1 cellular context compared by ENCODE assay signal in the genomic region with DNA sequence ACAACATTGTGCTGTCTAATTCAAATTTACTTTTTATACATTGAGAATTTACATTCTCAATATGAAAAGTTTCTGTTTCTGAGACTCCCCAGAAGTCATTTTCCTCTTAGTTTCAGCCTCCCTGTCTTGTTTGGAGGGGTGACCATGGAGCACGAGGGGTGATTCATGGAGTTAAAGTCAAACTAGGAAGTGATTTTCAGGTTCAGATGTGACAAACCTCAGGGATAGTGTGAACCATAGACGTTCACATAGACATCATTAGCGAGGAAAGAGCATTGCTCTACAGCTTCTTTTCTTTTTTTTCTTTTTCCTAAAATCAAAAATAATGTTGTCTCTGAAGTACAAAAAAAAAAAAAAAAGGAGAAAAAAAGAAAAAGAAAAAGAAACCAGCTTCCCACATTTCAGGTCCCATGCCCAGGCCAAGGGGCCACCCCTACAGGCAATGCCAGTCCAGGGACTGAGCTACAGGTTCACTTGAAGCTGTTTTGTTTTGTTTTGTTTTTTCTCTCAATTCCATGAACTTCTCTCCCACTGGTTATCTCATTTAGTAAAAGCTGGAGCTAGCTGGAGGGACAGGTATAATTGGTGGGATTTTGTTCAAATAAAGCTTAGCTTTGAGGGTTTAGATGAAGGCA.
TF ChIP-seq lines count a peak whose summit lies in the region.

No MANE protein-coding gene starts in this region.

TF ChIP-seq in GM23338, 12 proteins besides CTCF, POLR2A, EP300 and RAD21:
- TF ChIP-seq STAT1 (IDR thresholded peaks at IDR 0.05; ENCODE audit: unreplicated experiment) (no peak), EZH2 (IDR thresholded peaks at IDR 0.05; ENCODE audit: low read depth, unreplicated experiment) (no peak)
- TF ChIP-seq, protein P1, sequence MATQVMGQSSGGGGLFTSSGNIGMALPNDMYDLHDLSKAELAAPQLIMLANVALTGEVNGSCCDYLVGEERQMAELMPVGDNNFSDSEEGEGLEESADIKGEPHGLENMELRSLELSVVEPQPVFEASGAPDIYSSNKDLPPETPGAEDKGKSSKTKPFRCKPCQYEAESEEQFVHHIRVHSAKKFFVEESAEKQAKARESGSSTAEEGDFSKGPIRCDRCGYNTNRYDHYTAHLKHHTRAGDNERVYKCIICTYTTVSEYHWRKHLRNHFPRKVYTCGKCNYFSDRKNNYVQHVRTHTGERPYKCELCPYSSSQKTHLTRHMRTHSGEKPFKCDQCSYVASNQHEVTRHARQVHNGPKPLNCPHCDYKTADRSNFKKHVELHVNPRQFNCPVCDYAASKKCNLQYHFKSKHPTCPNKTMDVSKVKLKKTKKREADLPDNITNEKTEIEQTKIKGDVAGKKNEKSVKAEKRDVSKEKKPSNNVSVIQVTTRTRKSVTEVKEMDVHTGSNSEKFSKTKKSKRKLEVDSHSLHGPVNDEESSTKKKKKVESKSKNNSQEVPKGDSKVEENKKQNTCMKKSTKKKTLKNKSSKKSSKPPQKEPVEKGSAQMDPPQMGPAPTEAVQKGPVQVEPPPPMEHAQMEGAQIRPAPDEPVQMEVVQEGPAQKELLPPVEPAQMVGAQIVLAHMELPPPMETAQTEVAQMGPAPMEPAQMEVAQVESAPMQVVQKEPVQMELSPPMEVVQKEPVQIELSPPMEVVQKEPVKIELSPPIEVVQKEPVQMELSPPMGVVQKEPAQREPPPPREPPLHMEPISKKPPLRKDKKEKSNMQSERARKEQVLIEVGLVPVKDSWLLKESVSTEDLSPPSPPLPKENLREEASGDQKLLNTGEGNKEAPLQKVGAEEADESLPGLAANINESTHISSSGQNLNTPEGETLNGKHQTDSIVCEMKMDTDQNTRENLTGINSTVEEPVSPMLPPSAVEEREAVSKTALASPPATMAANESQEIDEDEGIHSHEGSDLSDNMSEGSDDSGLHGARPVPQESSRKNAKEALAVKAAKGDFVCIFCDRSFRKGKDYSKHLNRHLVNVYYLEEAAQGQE (IDR thresholded peaks at IDR 0.05; ENCODE audit: unreplicated experiment) = no peak
